8 cellular contexts compared by ENCODE assay signal in genomic region chr3:66195347-66195783, GRCh38. TPM values are rescaled to one million over a fixed set of nuclear protein-coding genes. Genes with fewer than 3 reads are reported as not detected.
DNase-seq lines count a peak whose midpoint lies in the region; ATAC-seq and TF ChIP-seq lines count a peak whose summit lies in the region.

No MANE protein-coding gene starts in this region.

- in situ Hi-C loops in gastrocnemius medialis (cut with MboI; ENCODE audit: low sequenced_read_pairs in 4 of 4), result no loop called here

- H3K27me3 ChIP-seq in adrenal gland (no peaks in the 10 kb centered on the region), gastrocnemius medialis (no peaks in the 10 kb centered on the region)

- no peaks in the 10 kb centered on the region for H3K4me1 ChIP-seq in adrenal gland (replicated peaks in 1 of 2)
- H3K4me1 ChIP-seq in gastrocnemius medialis, result no peaks in the 10 kb centered on the region

- no peaks in the 10 kb centered on the region for H3K9me3 ChIP-seq in adrenal gland (replicated peaks in 1 of 3)
- H3K9me3 ChIP-seq in gastrocnemius medialis, result no peaks in the 10 kb centered on the region

- intact Hi-C loops in adrenal gland (cut with DNase I), result no loop called here
- intact Hi-C loops in gastrocnemius medialis (cut with DNase I; ENCODE audit: low total_unique reads), result no loop called here

- DNase-seq in AG08396 (ENCODE audit: low spot score) (peak; percentile 85), HPDE6-E6E7 (ENCODE audit: extremely low spot score) (peak; percentile 11), adrenal gland (peak in 5 of 7 donors; percentile 5 to 74 (median 29)), hippocampal formation (lab: John Stamatoyannopoulos, UW) (peak; percentile 50 to 61), gastrocnemius medialis (peak in 1 of 2 donors; percentile 19), amniotic stem cell (lab: John Stamatoyannopoulos, UW) (no peak)

- peak in 1 of 6 experiments; percentile 16 for TF ChIP-seq CTCF in adrenal gland (IDR thresholded peaks at IDR 0.05)
- no peak for TF ChIP-seq CTCF in gastrocnemius medialis (IDR thresholded peaks at IDR 0.05 in 4 of 5, conservative IDR thresholded peaks at IDR 0.05 in 1 of 5)

- no peaks in the 10 kb centered on the region for H3K36me3 ChIP-seq in adrenal gland (replicated peaks in 1 of 2)
- H3K36me3 ChIP-seq in gastrocnemius medialis, result no peaks in the 10 kb centered on the region

- ATAC-seq in gastrocnemius medialis (peak in 1 of 2 donors; percentile 30), HG03460 (IDR thresholded peaks at IDR 0.05; ENCODE audit: unreplicated experiment) (no peak), HG03432 (IDR thresholded peaks at IDR 0.05; ENCODE audit: unreplicated experiment) (no peak)

- H3K27ac ChIP-seq in adrenal gland (no peak overlapping the region), gastrocnemius medialis (no peak overlapping the region)

- H3K4me3 ChIP-seq in adrenal gland (no peak overlapping the region), gastrocnemius medialis (peak overlapping the region; percentile 15 to 45 (median 30))

- no peak for TF ChIP-seq POLR2A in adrenal gland (IDR thresholded peaks at IDR 0.05)
- no peak for TF ChIP-seq POLR2A in gastrocnemius medialis (IDR thresholded peaks at IDR 0.05)

- 29 to 42% (median 32%) methylated on average over 14 to 21 of the region's 21 CpGs for WGBS in adrenal gland, 4 donors

RNA-seq across cellular contexts. Expression of gene SLC25A26, which starts 25.4 kb away (rescaled TPM):
- total RNA-seq in adrenal gland (10 to 100 TPM; 19.2 to 38.2 (median 23.1) TPM), gastrocnemius medialis (10 to 100 TPM; 24.1 to 44.3 (median 32.4) TPM)
- 10 to 100 TPM in 2 of 3 donors, 1 to 10 TPM in 1; 9.5 to 16.5 (median 10.7) TPM for polyA plus RNA-seq in adrenal gland

Comparison
In these comparisons a context has a peak if more than half of its experiments do, and no peak if none do; other contexts are left out.
1. H3K4me3 ChIP-seq: peak in gastrocnemius medialis (4 of 4); none in adrenal gland (0 of 4).